8 cellular contexts compared by ENCODE assay signal in the genomic region with DNA sequence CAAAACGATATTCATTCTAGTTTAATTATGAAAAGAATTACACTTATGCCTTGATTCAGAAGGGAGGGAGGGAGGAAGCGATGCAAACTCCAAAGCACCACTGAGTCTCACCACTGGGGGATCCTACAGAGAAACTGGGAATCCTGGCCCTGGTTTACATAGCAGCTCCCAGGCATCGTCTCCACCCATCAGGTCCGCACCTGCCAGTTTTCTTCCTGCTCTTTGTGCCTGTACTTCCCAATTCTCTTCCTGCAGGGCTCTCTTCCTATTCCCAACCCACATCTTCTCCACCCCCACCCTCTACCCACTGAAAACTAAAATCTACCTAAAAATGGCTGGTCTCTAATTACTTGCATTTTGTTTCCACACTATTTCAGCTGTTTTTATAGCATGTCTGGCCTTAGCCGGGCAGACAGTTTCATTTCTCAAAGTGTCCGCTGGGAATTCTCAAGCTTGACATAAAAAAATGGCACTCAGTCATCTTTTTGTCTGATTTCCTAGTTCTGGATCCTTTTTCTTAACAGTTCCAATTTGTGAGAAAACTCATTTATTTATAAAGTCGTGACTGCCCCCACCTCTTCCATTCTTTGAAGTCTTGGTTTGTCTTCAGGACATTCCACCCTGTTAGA. TPM values are rescaled to one million over a fixed set of nuclear protein-coding genes. Genes with fewer than 3 reads are reported as not detected.
DNase-seq lines count a peak whose midpoint lies in the region; ATAC-seq and TF ChIP-seq lines count a peak whose summit lies in the region.

No MANE protein-coding gene starts in this region.

- H3K4me3 Mint-ChIP-seq in activated CD4-positive, alpha-beta memory T cell treated with anti-CD3 and anti-CD28 coated beads for 36 hours = peak overlapping the region; percentile 89

- H3K27me3 Mint-ChIP-seq in activated CD4-positive, alpha-beta memory T cell treated with anti-CD3 and anti-CD28 coated beads for 36 hours = no peaks in the 10 kb centered on the region

- H2AFZ ChIP-seq in GM23248 = no peak overlapping the region

- in situ Hi-C loops in GM23248 (cut with MboI) = no loop called here
- in situ Hi-C loops in transverse colon (cut with MboI; ENCODE audit: low pct_ligation_motif_present in 1 of 4, low pct_unique_long_range_greater_than_20kb in 1 of 4, low sequenced_read_pairs in 3 of 4) = no loop called here

- peak; percentile 26 to 74 (median 38) for TF ChIP-seq CTCF in transverse colon (IDR thresholded peaks at IDR 0.05)

- H3K9me2 ChIP-seq in GM23248 (ENCODE audit: insufficient read depth) = no peaks in the 10 kb centered on the region

- H3K4me3 ChIP-seq in BLaER1 (peak overlapping the region; percentile 93), GM23248 (peak overlapping the region; percentile 84; the same call in 1 of the 2 replicates), transverse colon (peak overlapping the region in 1 of 4 donors; percentile 74)

- H3K36me3 ChIP-seq in BLaER1 (peaks cover 19% of the 10 kb centered on the region), GM23248 (ENCODE audit: low read depth) (no peaks in the 10 kb centered on the region), transverse colon (no peaks in the 10 kb centered on the region)

- H3K9me3 Mint-ChIP-seq in activated CD4-positive, alpha-beta memory T cell treated with anti-CD3 and anti-CD28 coated beads for 36 hours = no peaks in the 10 kb centered on the region

- H3K4me1 ChIP-seq in BLaER1 = peaks cover 61% of the 10 kb centered on the region
- H3K4me1 ChIP-seq in GM23248 (ENCODE audit: insufficient read depth) = peaks cover 17% of the 10 kb centered on the region
- peaks cover 51 to 85% (median 71%) of the 10 kb centered on the region in 4 donors for H3K4me1 ChIP-seq in transverse colon

- peaks cover 62% of the 10 kb centered on the region for H3K4me1 Mint-ChIP-seq in activated CD4-positive, alpha-beta memory T cell treated with anti-CD3 and anti-CD28 coated beads for 36 hours (ENCODE audit: low read depth)

- WGBS in GM23248 (ENCODE audit: low coverage in 1 of 2, low lambda C conversion rate in 2 of 2, missing lambda C conversion rate in 2 of 2), 2 experiments = 74 to 75% methylated on average over 7 of the region's 7 CpGs
- 50 to 63% methylated on average over 5 to 7 of the region's 7 CpGs for WGBS in transverse colon (ENCODE audit: low coverage in 1 of 2), 2 donors

- peak overlapping the region; percentile 89 for H3K27ac Mint-ChIP-seq in activated CD4-positive, alpha-beta memory T cell treated with anti-CD3 and anti-CD28 coated beads for 36 hours

- H3K27ac ChIP-seq in BLaER1 (no peak overlapping the region), GM23248 (no peak overlapping the region), transverse colon (peak overlapping the region; percentile 97 to 99 (median 98))

- POLR2A ChIA-PET in activated CD4-positive, alpha-beta memory T cell treated with anti-CD3 and anti-CD28 coated beads for 36 hours (lab: Charles Lee) = interaction anchor here (0.6 to 7.4 kb wide), 8 partner anchors 7 to 131 kb away, joined by 3 to 115 read pairs (median 4); partner anchors contain the start of gene ANXA6

- ATAC-seq in sciatic nerve (no peak), GM21367 (IDR thresholded peaks at IDR 0.05; ENCODE audit: unreplicated experiment) (no peak)

- H3K9me3 ChIP-seq in BLaER1 (no peaks in the 10 kb centered on the region), GM23248 (ENCODE audit: low read depth) (no peaks in the 10 kb centered on the region), transverse colon (no peaks in the 10 kb centered on the region)

- CTCF ChIA-PET in activated CD4-positive, alpha-beta memory T cell treated with anti-CD3 and anti-CD28 coated beads for 36 hours (lab: Charles Lee) = interaction anchor here (1.0 to 3.7 kb wide), 7 partner anchors 11 to 83 kb away, joined by 3 to 23 read pairs (median 8); no protein-coding TSS in a partner anchor

- peaks cover 65% of the 10 kb centered on the region for H3K36me3 Mint-ChIP-seq in activated CD4-positive, alpha-beta memory T cell treated with anti-CD3 and anti-CD28 coated beads for 36 hours

- H3K27me3 ChIP-seq in BLaER1 = no peaks in the 10 kb centered on the region
- no peaks in the 10 kb centered on the region for H3K27me3 ChIP-seq in GM23248 (replicated peaks; ENCODE audit: insufficient read depth)
- H3K27me3 ChIP-seq in transverse colon = no peaks in the 10 kb centered on the region

- H3K79me2 ChIP-seq in GM23248 (ENCODE audit: insufficient read depth) = peaks cover 39% of the 10 kb centered on the region

- TF ChIP-seq POLR2A in transverse colon (IDR thresholded peaks at IDR 0.05) = peak; percentile 57

- peaks cover 19% of the 10 kb centered on the region for H3F3A ChIP-seq in GM23248 (ENCODE audit: insufficient read depth)

- H4K20me1 ChIP-seq in BLaER1 (peaks cover 30% of the 10 kb centered on the region), GM23248 (ENCODE audit: insufficient read depth) (no peaks in the 10 kb centered on the region)

- peak overlapping the region; percentile 87 for H3K4me2 ChIP-seq in BLaER1
- peak overlapping the region; percentile 90 for H3K4me2 ChIP-seq in GM23248 (ENCODE audit: unreplicated experiment)

- intact Hi-C loops in activated CD4-positive, alpha-beta memory T cell treated with anti-CD3 and anti-CD28 coated beads for 36 hours (cut with micrococcal nuclease) = loop anchor here (10.0 kb wide), 1 partner anchor 692 kb away; the partner anchor contains the start of gene G3BP1
- intact Hi-C loops in transverse colon (cut with DNase I; ENCODE audit: low total_unique reads) = no loop called here
- intact Hi-C loops in sciatic nerve (cut with DNase I) = no loop called here

- H3K9ac ChIP-seq in BLaER1 (no peak overlapping the region), GM23248 (no peak overlapping the region; the same call in 1 of the 2 replicates)

- DNase-seq in GM23248 (peak; percentile 59), islet precursor cell (peak; percentile 70), transverse colon (peak; percentile 73), sciatic nerve (ENCODE audit: low spot score) (no peak), DMS79 treated with DMSO at 0.1 percent for 48 hours (lab: John Stamatoyannopoulos, UW) (no peak)
- no peak for DNase-seq in activated CD4-positive, alpha-beta memory T cell treated with anti-CD3 and anti-CD28 coated beads for 36 hours

- TF ChIP-seq EP300 in transverse colon (IDR thresholded peaks at IDR 0.05; ENCODE audit: low read depth) = no peak

RNA-seq across cellular contexts. Expression of gene TNIP1, which starts 1.6 kb away (rescaled TPM):
- total RNA-seq in GM23248 (2014; rRNA removed; shearing (Covaris generic)) = 88.8 and 92.1 TPM in 2 replicates
- 43.1 and 43.2 TPM in 2 replicates for polyA plus RNA-seq in GM23248 (2016; fragmentation: Nextera tagmentation; extraction: Ambion mirVana)
- total RNA-seq in activated CD4-positive, alpha-beta memory T cell treated with anti-CD3 and anti-CD28 coated beads for 36 hours = 100 to 1,000 TPM; 388 to 401 TPM
- total RNA-seq in transverse colon (100 to 1,000 TPM in 3 of 4 donors, 10 to 100 TPM in 1; 63.9 to 296 (median 223) TPM), sciatic nerve (80.2 TPM)

Comparison
In these comparisons a context has a peak if more than half of its experiments do, and no peak if none do; other contexts are left out.
1. H3K27ac ChIP-seq: peak in transverse colon (4 of 4); none in BLaER1 (single experiment) and GM23248 (single experiment).
2. DNase-seq: peak in GM23248 (single experiment), islet precursor cell (single experiment) and transverse colon (single experiment); none in activated CD4-positive, alpha-beta memory T cell treated with anti-CD3 and anti-CD28 coated beads for 36 hours (single experiment), sciatic nerve (single experiment) and DMS79 treated with DMSO at 0.1 percent for 48 hours (single experiment).